10 cellular contexts compared by ENCODE assay signal in genomic region chr7:17184805-17185689, GRCh38.
DNase-seq lines count a peak whose midpoint lies in the region; ATAC-seq and TF ChIP-seq lines count a peak whose summit lies in the region.
"Had no signal": no experiment of that assay in that cellular context is flagged by ENCODE, and none has a peak within 500 bp of the region (broad histone marks: within the 10 kb centered on the region; RNA-seq: fewer than 3 reads in every experiment).

No MANE protein-coding gene starts in this region.

- POLR2A ChIA-PET in T-cell (lab: Charles Lee), result interaction anchor here in 1 of 2 donors (0.7 kb wide), 1 partner anchor 113 kb away, joined by 3 read pairs; the partner anchor contains the start of gene AHR

- CTCF ChIA-PET in T-cell (lab: Charles Lee), result interaction anchor here in 1 of 2 donors (0.6 kb wide), 1 partner anchor 43 kb away, joined by 5 read pairs; no protein-coding TSS in a partner anchor

- ATAC-seq in GM18517 (IDR thresholded peaks at IDR 0.05; ENCODE audit: unreplicated experiment) (peak; percentile 36), GM21723 (IDR thresholded peaks at IDR 0.05; ENCODE audit: unreplicated experiment) (peak; percentile 34), HG03457 (IDR thresholded peaks at IDR 0.05; ENCODE audit: unreplicated experiment) (peak; percentile 18), T-cell (replicated peaks in 1 of 4) (no peak), gastroesophageal sphincter (no peak)

- H3K27me3 ChIP-seq in liver (ENCODE audit: control insufficient read depth in 4 of 4, insufficient read depth in 4 of 4, low read length in 3 of 4), result no peaks in the 10 kb centered on the region
- H3K27me3 ChIP-seq in thyroid gland, result no peaks in the 10 kb centered on the region
- H3K27me3 ChIP-seq in gastroesophageal sphincter, result no peaks in the 10 kb centered on the region

- H3K27ac Mint-ChIP-seq in T-cell, result peak overlapping the region in 1 of 2 donors; percentile 50

- H3K36me3 Mint-ChIP-seq in T-cell, result no peaks in the 10 kb centered on the region

- WGBS in liver, result 31% methylated on average over 4 of the region's 4 CpGs
- WGBS in thyroid gland, 2 donors, result 67 to 70% methylated on average over 4 of the region's 4 CpGs
- 62 to 68% methylated on average over 4 of the region's 4 CpGs for whole genome bisulfite sequencing in gastroesophageal sphincter (ENCODE audit: low coverage in 1 of 2), 2 donors

- TF ChIP-seq RAD21 in liver (IDR thresholded peaks at IDR 0.05), result peak; percentile 59 to 64

- H3K27me3 Mint-ChIP-seq in T-cell, result no peaks in the 10 kb centered on the region

- H3K9me3 Mint-ChIP-seq in T-cell, result no peaks in the 10 kb centered on the region

- TF ChIP-seq CTCF in liver (IDR thresholded peaks at IDR 0.05; ENCODE audit: low read depth, low read length, missing input control), result no peak
- TF ChIP-seq CTCF in thyroid gland (IDR thresholded peaks at IDR 0.05), result no peak
- no peak for TF ChIP-seq CTCF in gastroesophageal sphincter (IDR thresholded peaks at IDR 0.05)

- intact Hi-C loops in thyroid gland (cut with DNase I), result no loop called here

- H3K36me3 ChIP-seq in liver (ENCODE audit: control insufficient read depth in 4 of 4, insufficient read depth in 3 of 4, low read depth in 1 of 4, low read length in 3 of 4) (no peaks in the 10 kb centered on the region), thyroid gland (no peaks in the 10 kb centered on the region), gastroesophageal sphincter (no peaks in the 10 kb centered on the region)

- H3K4me3 Mint-ChIP-seq in T-cell, result no peak overlapping the region

- no peak overlapping the region for H3K4me3 ChIP-seq in liver (ENCODE audit: low read depth in 1 of 3, low read length in 3 of 3)
- no peak overlapping the region for H3K4me3 ChIP-seq in thyroid gland (replicated peaks in 1 of 3)
- H3K4me3 ChIP-seq in gastroesophageal sphincter, result no peak overlapping the region

- H3K4me1 Mint-ChIP-seq in T-cell, result peaks cover 15 to 16% (median 15%) of the 10 kb centered on the region in 3 donors

- no peak overlapping the region for H3K9ac ChIP-seq in liver (ENCODE audit: low read depth in 1 of 2, low read length in 2 of 2)

- TF ChIP-seq EP300 in gastroesophageal sphincter (IDR thresholded peaks at IDR 0.05), result no peak

- no peak for TF ChIP-seq POLR2A in thyroid gland (IDR thresholded peaks at IDR 0.05)
- no peak for TF ChIP-seq POLR2A in gastroesophageal sphincter (IDR thresholded peaks at IDR 0.05)

- peaks cover 0 to 17% (median 15%) of the 10 kb centered on the region in 4 donors for H3K4me1 ChIP-seq in liver (ENCODE audit: control insufficient read depth in 4 of 4, insufficient read depth in 4 of 4, low read length in 3 of 4)
- H3K4me1 ChIP-seq in thyroid gland, result no peaks in the 10 kb centered on the region
- peaks cover 0 to 5% (median 0%) of the 10 kb centered on the region in 3 donors for H3K4me1 ChIP-seq in gastroesophageal sphincter

- H3K9me3 ChIP-seq in liver (ENCODE audit: control insufficient read depth in 4 of 4, low read length in 3 of 4) (no peaks in the 10 kb centered on the region), thyroid gland (no peaks in the 10 kb centered on the region), gastroesophageal sphincter (no peaks in the 10 kb centered on the region)

- peak overlapping the region; percentile 14 to 31 for H3K27ac ChIP-seq in liver (ENCODE audit: low read depth in 1 of 2, low read length in 2 of 2)
- H3K27ac ChIP-seq in thyroid gland, result no peak overlapping the region
- no peak overlapping the region for H3K27ac ChIP-seq in gastroesophageal sphincter

- DNase-seq in thyroid gland, result no peak
- no peak for DNase-seq in T-cell
- no peak for DNase-seq in DMS53 (lab: John Stamatoyannopoulos, UW)
- DNase-seq: activated T-cell treated with anti-CD3 and anti-CD28 coated beads, Interleukin-2, amount 50 U/mL, for 48 hours; erythroblast had no signal

TF ChIP-seq in liver, 16 proteins besides CTCF, POLR2A, EP300 and RAD21:
- TF ChIP-seq MAX (IDR thresholded peaks at IDR 0.05), result peak; percentile 71
- peak; percentile 85 to 94 for TF ChIP-seq HNF4A (conservative IDR thresholded peaks at IDR 0.05)
- TF ChIP-seq FOXA1 (IDR thresholded peaks at IDR 0.05), result peak; percentile 89
- peak; percentile 95 for TF ChIP-seq FOXA2 (IDR thresholded peaks at IDR 0.05)
- peak; percentile 19 to 77 for TF ChIP-seq RXRA (IDR thresholded peaks at IDR 0.05)
- peak; percentile 39 for TF ChIP-seq HNF4G (IDR thresholded peaks at IDR 0.05)
- TF ChIP-seq REST (IDR thresholded peaks at IDR 0.05), result no peak
- no peak for TF ChIP-seq GABPA (IDR thresholded peaks at IDR 0.05 in 1 of 2, conservative IDR thresholded peaks at IDR 0.05 in 1 of 2)
- TF ChIP-seq YY1 (IDR thresholded peaks at IDR 0.05), result peak; percentile 69
- TF ChIP-seq NR2F2 (IDR thresholded peaks at IDR 0.05), result no peak
- peak; percentile 80 for TF ChIP-seq ZBTB33 (IDR thresholded peaks at IDR 0.05)
- TF ChIP-seq SP1 (IDR thresholded peaks at IDR 0.05), result peak; percentile 63
- TF ChIP-seq JUND (IDR thresholded peaks at IDR 0.05), result peak; percentile 14 to 80
- TF ChIP-seq TAF1 (conservative IDR thresholded peaks at IDR 0.05), result no peak
- TF ChIP-seq EGR1 (IDR thresholded peaks at IDR 0.05; ENCODE audit: low read depth in 2 of 2), result no peak
- peak; percentile 41 for TF ChIP-seq ATF3 (IDR thresholded peaks at IDR 0.05)

Comparison
In these comparisons a context has a peak if more than half of its experiments do, and no peak if none do; other contexts are left out.
1. ATAC-seq: peak in GM18517 (single experiment), GM21723 (single experiment) and HG03457 (single experiment); none in T-cell (0 of 4) and gastroesophageal sphincter (single experiment).
2. H3K27ac ChIP-seq: peak in liver (2 of 2); none in thyroid gland (0 of 3) and gastroesophageal sphincter (0 of 4).